Comparison of ENCODE assay signal across 8 cellular contexts in the genomic region with DNA sequence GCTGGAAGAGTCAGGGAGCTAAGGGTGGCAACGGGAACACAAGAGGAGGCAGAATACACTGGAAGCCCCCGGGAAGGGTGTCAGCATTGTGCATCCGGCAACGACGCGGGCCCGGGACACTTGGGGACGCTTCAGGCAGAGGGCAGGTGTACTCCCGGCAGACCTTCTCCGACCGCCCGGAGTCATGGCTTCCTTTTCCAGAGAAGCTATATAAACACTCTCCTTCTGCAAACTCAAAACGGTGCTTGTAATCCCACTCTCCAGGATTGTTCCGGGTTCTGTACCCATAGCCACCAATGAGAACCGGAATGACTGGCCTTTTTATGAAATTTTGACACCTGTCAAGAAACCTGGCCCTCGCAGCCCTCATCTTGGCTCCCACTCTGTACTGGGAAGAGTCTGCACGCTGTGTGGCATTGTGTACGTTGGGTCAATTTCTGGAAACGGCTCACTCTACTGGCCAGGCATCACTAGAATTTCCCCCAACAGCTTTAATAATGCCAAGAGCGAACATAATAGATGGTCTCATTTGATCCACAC. TPM values are rescaled to one million over a fixed set of nuclear protein-coding genes. Genes with fewer than 3 reads are reported as not detected.
DNase-seq lines count a peak whose midpoint lies in the region; ATAC-seq lines count a peak whose summit lies in the region.

No MANE protein-coding gene starts in this region.

- no peak overlapping the region for H3K27ac ChIP-seq in BLaER1 treated with 17β-estradiol and CSF1 and Interleukin-3, amounts not matched to agents 10 nM and 100 nM
- no peak overlapping the region for H3K27ac ChIP-seq in effector memory CD4-positive, alpha-beta T cell (ENCODE audit: insufficient read depth, low read length, poor library complexity, severe bottlenecking)
- no peak overlapping the region for H3K27ac ChIP-seq in naive thymus-derived CD4-positive, alpha-beta T cell (ENCODE audit: low read depth, low read length)

- POLR2A ChIA-PET in naive thymus-derived CD4-positive, alpha-beta T cell (lab: Charles Lee): no interaction called here

- H3K27me3 ChIP-seq in BLaER1 treated with 17β-estradiol and CSF1 and Interleukin-3, amounts not matched to agents 10 nM and 100 nM: peaks cover 46 to 98% (median 59%) of the 10 kb centered on the region in 11 experiments
- peaks cover 17% of the 10 kb centered on the region for H3K27me3 ChIP-seq in effector memory CD4-positive, alpha-beta T cell (replicated peaks; ENCODE audit: control insufficient read depth, insufficient read depth, low read length, poor library complexity, severe bottlenecking)
- H3K27me3 ChIP-seq in naive thymus-derived CD4-positive, alpha-beta T cell (ENCODE audit: control insufficient read depth in 2 of 2, insufficient read depth in 2 of 2, low read length in 2 of 2): peaks cover 4 to 29% of the 10 kb centered on the region in 2 donors

- peaks cover 0 to 16% (median 7%) of the 10 kb centered on the region in 5 donors for H3K36me3 Mint-ChIP-seq in naive thymus-derived CD4-positive, alpha-beta T cell

- H3K36me3 ChIP-seq in BLaER1 treated with 17β-estradiol and CSF1 and Interleukin-3, amounts not matched to agents 10 nM and 100 nM: 0 out of 22 replicates have a peak, but pooled peaks cover 0 to 6% (median 0%) of the 10 kb centered on the region in 11 experiments
- H3K36me3 ChIP-seq in effector memory CD4-positive, alpha-beta T cell (ENCODE audit: control insufficient read depth, insufficient read depth, low read length): no peaks in the 10 kb centered on the region
- H3K36me3 ChIP-seq in naive thymus-derived CD4-positive, alpha-beta T cell (ENCODE audit: control insufficient read depth in 2 of 3, insufficient read depth in 3 of 3, low read length in 3 of 3): no peaks in the 10 kb centered on the region

- peaks cover 10 to 31% (median 21%) of the 10 kb centered on the region in 11 donors for H3K9me3 Mint-ChIP-seq in naive thymus-derived CD4-positive, alpha-beta T cell

- H3K27me3 Mint-ChIP-seq in naive thymus-derived CD4-positive, alpha-beta T cell: peaks cover 69 to 78% (median 70%) of the 10 kb centered on the region in 5 donors

- intact Hi-C loops in naive thymus-derived CD4-positive, alpha-beta T cell (cut with micrococcal nuclease): no loop called here

- H3K4me2 ChIP-seq in BLaER1 treated with 17β-estradiol and CSF1 and Interleukin-3, amounts not matched to agents 10 nM and 100 nM: peak overlapping the region; percentile 37 to 79 (median 46); a peak in 21 of 22 replicates

- H3K27ac Mint-ChIP-seq in naive thymus-derived CD4-positive, alpha-beta T cell: no peak overlapping the region

- CTCF ChIA-PET in naive thymus-derived CD4-positive, alpha-beta T cell (lab: Charles Lee): interaction anchor here (0.7 kb wide), 1 partner anchor 493 kb away, joined by 3 read pairs; no protein-coding TSS in a partner anchor

- peaks cover 36 to 50% (median 42%) of the 10 kb centered on the region in 11 experiments for H3K9me3 ChIP-seq in BLaER1 treated with 17β-estradiol and CSF1 and Interleukin-3, amounts not matched to agents 10 nM and 100 nM (replicated peaks in 1 of 11)
- H3K9me3 ChIP-seq in effector memory CD4-positive, alpha-beta T cell (ENCODE audit: control insufficient read depth, low read length): peaks cover 5% of the 10 kb centered on the region
- peaks cover 0 to 16% (median 0%) of the 10 kb centered on the region in 3 experiments for H3K9me3 ChIP-seq in naive thymus-derived CD4-positive, alpha-beta T cell (ENCODE audit: control insufficient read depth in 2 of 3, low read length in 3 of 3)

- H4K20me1 ChIP-seq in BLaER1 treated with 17β-estradiol and CSF1 and Interleukin-3, amounts not matched to agents 10 nM and 100 nM: peaks cover 0 to 28% (median 0%) of the 10 kb centered on the region in 11 experiments; a peak in 4 of 22 replicates

- peaks cover 5 to 26% (median 22%) of the 10 kb centered on the region in 10 experiments; a peak in 19 of 20 replicates for H3K4me1 ChIP-seq in BLaER1 treated with 17β-estradiol and CSF1 and Interleukin-3, amounts not matched to agents 10 nM and 100 nM
- peaks cover 22% of the 10 kb centered on the region for H3K4me1 ChIP-seq in effector memory CD4-positive, alpha-beta T cell (ENCODE audit: control insufficient read depth, insufficient read depth, low read length, poor library complexity, severe bottlenecking)
- peaks cover 9 to 14% of the 10 kb centered on the region in 2 donors for H3K4me1 ChIP-seq in naive thymus-derived CD4-positive, alpha-beta T cell (ENCODE audit: control insufficient read depth in 2 of 2, insufficient read depth in 2 of 2, low read length in 2 of 2)

- H3K4me3 Mint-ChIP-seq in naive thymus-derived CD4-positive, alpha-beta T cell: peak overlapping the region; percentile 55 to 84 (median 78)

- DNase-seq in HuH-7 (ENCODE audit: low spot score) (peak; percentile 6), NCI-H345 (lab: John Stamatoyannopoulos, UW) (no peak), activated gamma-delta T cell (lab: John Stamatoyannopoulos, UW) (no peak), DMS153 treated with DMSO at 0.1 percent for 48 hours (lab: John Stamatoyannopoulos, UW; ENCODE audit: unreplicated experiment) (no peak), DMS153 (lab: John Stamatoyannopoulos, UW) (no peak)
- no peak for DNase-seq in effector memory CD4-positive, alpha-beta T cell
- DNase-seq in naive thymus-derived CD4-positive, alpha-beta T cell: no peak

- ATAC-seq in naive thymus-derived CD4-positive, alpha-beta T cell: no peak

- peak overlapping the region; percentile 28 to 57 (median 41); a peak in 14 of 20 replicates for H3K4me3 ChIP-seq in BLaER1 treated with 17β-estradiol and CSF1 and Interleukin-3, amounts not matched to agents 10 nM and 100 nM
- H3K4me3 ChIP-seq in effector memory CD4-positive, alpha-beta T cell (ENCODE audit: insufficient read depth, low read depth, low read length, poor library complexity, severe bottlenecking): peak overlapping the region; percentile 62
- peak overlapping the region; percentile 63 for H3K4me3 ChIP-seq in naive thymus-derived CD4-positive, alpha-beta T cell (ENCODE audit: low read length)

- peaks cover 5 to 21% (median 14%) of the 10 kb centered on the region in 7 donors for H3K4me1 Mint-ChIP-seq in naive thymus-derived CD4-positive, alpha-beta T cell

- H3K9ac ChIP-seq in BLaER1 treated with 17β-estradiol and CSF1 and Interleukin-3, amounts not matched to agents 10 nM and 100 nM: no peak overlapping the region

RNA-seq across cellular contexts. Expression of gene MCC, which starts 0.5 kb away (rescaled TPM):
- 1 to 10 TPM in 3 of 5 experiments, under 1 TPM in 2; 0.56 to 3.0 (median 1.1) TPM for total RNA-seq in naive thymus-derived CD4-positive, alpha-beta T cell
- under 1 TPM; 0.72 to 0.89 TPM for polyA plus RNA-seq in naive thymus-derived CD4-positive, alpha-beta T cell

RNA-seq across cellular contexts. Expression of gene YTHDC2, which starts 24.8 kb away (rescaled TPM):
- 10 to 100 TPM; 27.7 to 53.6 (median 49.2) TPM for total RNA-seq in naive thymus-derived CD4-positive, alpha-beta T cell
- 1 to 10 TPM; 8.1 to 9.4 TPM for polyA plus RNA-seq in naive thymus-derived CD4-positive, alpha-beta T cell

RNA-seq across cellular contexts. Expression of gene TSSK1B, which starts 53.9 kb away (rescaled TPM):
- not detected for total RNA-seq in naive thymus-derived CD4-positive, alpha-beta T cell
- polyA plus RNA-seq in naive thymus-derived CD4-positive, alpha-beta T cell: not detected
